Comparison of ENCODE assay signal across 16 cellular contexts in genomic region chr10:120634629-120635028, GRCh38.
DNase-seq lines count a peak whose midpoint lies in the region; ATAC-seq and TF ChIP-seq lines count a peak whose summit lies in the region.
"Had no signal": no experiment of that assay in that cellular context is flagged by ENCODE, and none has a peak within 500 bp of the region (broad histone marks: within the 10 kb centered on the region; RNA-seq: fewer than 3 reads in every experiment).

No MANE protein-coding gene starts in this region.

- H3K4me1 ChIP-seq in BE2C (no peaks in the 10 kb centered on the region), PC-3 (ENCODE audit: insufficient read depth, low read length) (peaks cover 14% of the 10 kb centered on the region)

- H3K36me3 ChIP-seq in BE2C (no peaks in the 10 kb centered on the region), PC-3 (ENCODE audit: low read depth, low read length) (no peaks in the 10 kb centered on the region)

- H3K9ac ChIP-seq in PC-3 (ENCODE audit: low read length) = no peak overlapping the region

- H3K9me2 ChIP-seq in PC-3 (replicated peaks; ENCODE audit: low read length) = no peaks in the 10 kb centered on the region

- H3K27me3 ChIP-seq in BE2C (no peaks in the 10 kb centered on the region), PC-3 (ENCODE audit: low read length) (no peaks in the 10 kb centered on the region)

- H3K27ac ChIP-seq in PC-3 (ENCODE audit: low read length) = no peak overlapping the region

- POLR2A ChIA-PET in PC-3 (lab: Charles Lee; ENCODE audit: unreplicated experiment) = no interaction called here

- H3K9me3 ChIP-seq in BE2C = no peaks in the 10 kb centered on the region
- no peaks in the 10 kb centered on the region for H3K9me3 ChIP-seq in PC-3 (ENCODE audit: low read length)
- H3K9me3 ChIP-seq: mucosa of descending colon had no signal

- no peaks in the 10 kb centered on the region for H4K20me1 ChIP-seq in PC-3 (ENCODE audit: low read length)

- CTCF ChIA-PET in PC-3 (lab: Charles Lee) = no interaction called here

- intact Hi-C loops in PC-3 (cut with micrococcal nuclease) = loop anchor here (5.0 kb wide), 1 partner anchor 98 kb away; no protein-coding TSS in a partner anchor

- DNase-seq in BE2C (peak; percentile 10), PC-3 (no peak), iPS DF 19.7 (ENCODE audit: low read depth, low spot score) (peak; percentile 63), germinal center (ENCODE audit: low spot score) (no peak), GM19240 (ENCODE audit: insufficient read length, low spot score) (no peak)
- no peak for DNase-seq in effector CD4-positive, alpha-beta T cell
- DNase-seq: activated naive CD4-positive, alpha-beta T cell treated with anti-CD3 and anti-CD28 coated beads for 36 hours; AML-193; GOT3; kidney glomerular epithelial cell; mucosa of descending colon; NCI-H1436 treated with DMSO at 0.1 percent for 48 hours; NCI-H510A; stimulated activated CD4-positive, alpha-beta T cell treated with anti-CD3 and anti-CD28 coated beads, Interleukin-12 subunit alpha, Interleukin-12 subunit beta, amount 100 ng/mL, for 4 hours had no signal

- ATAC-seq in PC-3 (no peak), GM19023 (IDR thresholded peaks at IDR 0.05; ENCODE audit: unreplicated experiment) (no peak)
- ATAC-seq: mucosa of descending colon had no signal

- H3F3A ChIP-seq in PC-3 (ENCODE audit: low read length, unreplicated experiment) = no peaks in the 10 kb centered on the region

- H3K4me3 ChIP-seq in BE2C (ENCODE audit: low read depth, low read length) (no peak overlapping the region), GM12875 (ENCODE audit: low read depth, low read length) (no peak overlapping the region), PC-3 (ENCODE audit: low read length) (no peak overlapping the region)
- H3K4me3 ChIP-seq: mucosa of descending colon had no signal

- peak; percentile 18; the same call in 1 of the 2 replicates for TF ChIP-seq CTCF in BE2C (IDR thresholded peaks at IDR 0.05; ENCODE audit: low read depth, low read length)
- TF ChIP-seq CTCF in GM12875 (IDR thresholded peaks at IDR 0.05; ENCODE audit: borderline replicate concordance, insufficient read depth, low read depth, low read length) = peak; percentile 46
- peak; percentile 41; the same call in 1 of the 2 replicates for TF ChIP-seq CTCF in PC-3 (conservative IDR thresholded peaks at IDR 0.05; ENCODE audit: low read depth, low read length)

- H3K4me2 ChIP-seq in PC-3 (ENCODE audit: low read length) = no peak overlapping the region

- H2AFZ ChIP-seq in PC-3 (ENCODE audit: low read length) = no peak overlapping the region

- BruUV-seq in PC-3 (replicated peaks; lab: Mats Ljungman, UMichigan) = no TSS peak

- no peaks in the 10 kb centered on the region for H3K79me2 ChIP-seq in PC-3 (ENCODE audit: low read length)

Comparison
In these comparisons a context has a peak if more than half of its experiments do, and no peak if none do; other contexts are left out.
1. DNase-seq: peak in BE2C (single experiment) and iPS DF 19.7 (single experiment); none in PC-3 (single experiment), effector CD4-positive, alpha-beta T cell (single experiment), germinal center (single experiment) and GM19240 (single experiment).
2. Peak in every context shown above with its lines, with median percentiles within 50 percentile points of each other: CTCF ChIP-seq.